ENCODE assay signal across 31 cellular contexts in genomic region chr20:23295934-23296333, GRCh38.
"Had no signal": no experiment of that assay in that cellular context is flagged by ENCODE, and none has a peak within 500 bp of the region (broad histone marks: within the 10 kb centered on the region; RNA-seq: fewer than 3 reads in every experiment).

No MANE protein-coding gene starts in this region.

- ATAC-seq: activated CD8-positive, alpha-beta memory T cell treated with anti-CD3 and anti-CD28 coated beads, Interleukin-2, amount 10 ng/mL, durations not matched to agents 7 days and 5 days; activated naive CD4-positive, alpha-beta T cell treated with anti-CD3 and anti-CD28 coated beads, Interleukin-2, amount 50 U/mL, for 72 hours; activated naive CD8-positive, alpha-beta T cell treated with anti-CD3 and anti-CD28 coated beads, Interleukin-2, amount 50 U/mL, for 24 hours; Panc1; T-cell had no signal

- H3K36me3 ChIP-seq: ascending aorta had no signal

- H3K9ac ChIP-seq: KMS-11 had no signal

- H3K27me3 Mint-ChIP-seq: activated CD8-positive, alpha-beta memory T cell treated with anti-CD3 and anti-CD28 coated beads, Interleukin-2, amount 10 ng/mL, durations not matched to agents 7 days and 5 days had no signal

- H3K4me1 Mint-ChIP-seq: activated B cell treated with CpG ODN at 0.5 μM for 24 hours; activated CD4-positive, alpha-beta T cell treated with anti-CD3 and anti-CD28 coated beads, Interleukin-2, amount 10 ng/mL, durations not matched to agents 24 days and 14 days; activated CD8-positive, alpha-beta memory T cell treated with anti-CD3 and anti-CD28 coated beads, Interleukin-2, amount 10 ng/mL, durations not matched to agents 7 days and 5 days; activated naive CD8-positive, alpha-beta T cell treated with anti-CD3 and anti-CD28 coated beads, Interleukin-2, amount 50 U/mL, for 24 hours; T-cell had no signal

- H3K9me3 Mint-ChIP-seq: activated B cell treated with CpG ODN at 0.5 μM for 24 hours; activated CD4-positive, alpha-beta T cell treated with anti-CD3 and anti-CD28 coated beads, Interleukin-2, amount 10 ng/mL, durations not matched to agents 24 days and 14 days; activated naive CD4-positive, alpha-beta T cell treated with anti-CD3 and anti-CD28 coated beads, Interleukin-2, amount 50 U/mL, for 72 hours; activated naive CD8-positive, alpha-beta T cell treated with anti-CD3 and anti-CD28 coated beads, Interleukin-2, amount 50 U/mL, for 24 hours; activated T-cell treated with anti-CD3 and anti-CD28 coated beads, Interleukin-2, amount 50 U/mL, for 24 hours; activated T-helper 1 cell treated with anti-CD3 and anti-CD28 coated beads, Interleukin-12 subunit alpha, Interleukin-12 subunit beta, Interleukin-2, Interleukin-4 antibody, amounts not matched to agents 30 ng/mL and 10 ng/mL and 1 ng/mL, durations not matched to agents 14 hours and 24 hours and 36 hours; T-cell had no signal

- H3K4me2 ChIP-seq: KMS-11 had no signal

- H3K27ac Mint-ChIP-seq: activated B cell treated with CpG ODN at 0.5 μM for 24 hours; activated CD4-positive, alpha-beta T cell treated with anti-CD3 and anti-CD28 coated beads, Interleukin-2, amount 10 ng/mL, durations not matched to agents 24 days and 14 days; activated CD8-positive, alpha-beta memory T cell treated with anti-CD3 and anti-CD28 coated beads, Interleukin-2, amount 10 ng/mL, durations not matched to agents 7 days and 5 days; activated naive CD4-positive, alpha-beta T cell treated with anti-CD3 and anti-CD28 coated beads, Interleukin-2, amount 50 U/mL, for 72 hours; activated naive CD8-positive, alpha-beta T cell treated with anti-CD3 and anti-CD28 coated beads, Interleukin-2, amount 50 U/mL, for 24 hours; activated T-cell treated with anti-CD3 and anti-CD28 coated beads, Interleukin-2, amount 50 U/mL, for 24 hours; activated T-helper 1 cell treated with anti-CD3 and anti-CD28 coated beads, Interleukin-12 subunit alpha, Interleukin-12 subunit beta, Interleukin-2, Interleukin-4 antibody, amounts not matched to agents 30 ng/mL and 10 ng/mL and 1 ng/mL, durations not matched to agents 14 hours and 24 hours and 36 hours; T-cell had no signal

- H3K36me3 Mint-ChIP-seq: activated CD8-positive, alpha-beta memory T cell treated with anti-CD3 and anti-CD28 coated beads, Interleukin-2, amount 10 ng/mL, durations not matched to agents 7 days and 5 days; activated naive CD4-positive, alpha-beta T cell treated with anti-CD3 and anti-CD28 coated beads, Interleukin-2, amount 50 U/mL, for 72 hours; T-cell had no signal

- H3K4me3 Mint-ChIP-seq: activated B cell treated with CpG ODN at 0.5 μM for 24 hours; activated CD4-positive, alpha-beta T cell treated with anti-CD3 and anti-CD28 coated beads, Interleukin-2, amount 10 ng/mL, durations not matched to agents 24 days and 14 days; activated CD8-positive, alpha-beta memory T cell treated with anti-CD3 and anti-CD28 coated beads, Interleukin-2, amount 10 ng/mL, durations not matched to agents 7 days and 5 days; activated naive CD8-positive, alpha-beta T cell treated with anti-CD3 and anti-CD28 coated beads, Interleukin-2, amount 50 U/mL, for 24 hours; activated T-cell treated with anti-CD3 and anti-CD28 coated beads, Interleukin-2, amount 50 U/mL, for 24 hours; activated T-helper 1 cell treated with anti-CD3 and anti-CD28 coated beads, Interleukin-12 subunit alpha, Interleukin-12 subunit beta, Interleukin-2, Interleukin-4 antibody, amounts not matched to agents 30 ng/mL and 10 ng/mL and 1 ng/mL, durations not matched to agents 14 hours and 24 hours and 36 hours; T-cell had no signal

- DNase-seq: activated B cell treated with CpG ODN at 0.5 μM for 24 hours; activated CD4-positive, alpha-beta T cell treated with anti-CD3 and anti-CD28 coated beads for 1 hour; activated CD4-positive, alpha-beta T cell treated with anti-CD3 and anti-CD28 coated beads, Interleukin-2, amount 10 ng/mL, durations not matched to agents 24 days and 14 days; activated CD4-positive, alpha-beta T cell treated with anti-CD3 and anti-CD28 coated beads, Interleukin-2, amount 50 U/mL, for 48 hours; activated CD8-positive, alpha-beta memory T cell treated with anti-CD3 and anti-CD28 coated beads, Interleukin-2, amount 10 ng/mL, durations not matched to agents 7 days and 5 days; activated effector memory CD4-positive, alpha-beta T cell treated with Interleukin-2 at 50 U/mL for 16 hours; activated naive CD4-positive, alpha-beta T cell treated with Interleukin-2 at 50 U/mL for 16 hours; activated naive CD8-positive, alpha-beta T cell treated with anti-CD3 and anti-CD28 coated beads, Interleukin-2, amount 50 U/mL, for 24 hours; activated T-cell treated with anti-CD3 and anti-CD28 coated beads, Interleukin-2, amount 50 U/mL, for 24 hours; amniotic stem cell; body of pancreas; NCI-H1092; NCI-H1417; NCI-H1694 treated with DMSO at 0.1 percent for 48 hours; NCI-H2029 treated with DMSO at 0.1 percent for 48 hours; NCI-H345; NCI-H510A treated with DMSO at 0.1 percent for 48 hours; NCI-H69; NK-92 treated with Interleukin-12 subunit alpha and Interleukin-12 subunit beta, amount 100 ng/mL, for 24 hours; OCI-M1; RPMI8226; SHP77; T-cell; T-helper 2 cell; T1000 had no signal

- H3K27me3 ChIP-seq: ascending aorta, body of pancreas had no signal

- H3K4me3 ChIP-seq: ascending aorta, body of pancreas, SK-N-MC had no signal

- H3K4me1 ChIP-seq: ascending aorta, body of pancreas had no signal

- H3K27ac ChIP-seq: ascending aorta, body of pancreas, KMS-11, SK-N-MC had no signal

- H3K9me3 ChIP-seq: ascending aorta, body of pancreas had no signal
